ENCODE assay signal across 1 cellular context in the genomic region with DNA sequence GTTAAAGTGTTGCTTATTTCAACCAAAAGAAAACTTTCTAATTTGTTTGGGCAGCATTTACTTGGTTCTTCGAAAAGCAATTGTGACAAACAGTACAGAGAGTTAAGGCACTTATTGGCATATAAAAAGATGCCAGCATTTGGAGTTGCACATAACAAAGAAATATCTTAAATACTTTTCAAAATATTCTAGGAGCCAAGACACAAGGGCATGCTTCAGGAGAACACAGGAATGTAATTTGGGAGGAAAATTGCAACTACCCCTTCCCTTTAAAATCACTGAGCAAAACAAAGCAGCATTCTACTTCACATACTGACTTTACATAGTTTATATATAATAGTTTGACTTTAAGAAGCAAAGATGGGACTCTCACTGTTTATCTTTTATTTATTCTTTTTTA.
TF ChIP-seq lines count a peak whose summit lies in the region.

No MANE protein-coding gene starts in this region.

TF ChIP-seq in IMR-90, 13 proteins besides CTCF, POLR2A, EP300 and RAD21:
- TF ChIP-seq MAZ (IDR thresholded peaks at IDR 0.05; ENCODE audit: borderline replicate concordance, low read depth, low read length), result no peak
- no peak for TF ChIP-seq CHD1 (IDR thresholded peaks at IDR 0.05; ENCODE audit: low read depth, low read length)
- TF ChIP-seq CEBPB (IDR thresholded peaks at IDR 0.05; ENCODE audit: low read depth, low read length), result no peak
- no peak for TF ChIP-seq FOS (IDR thresholded peaks at IDR 0.05; ENCODE audit: low read depth, low read length)
TF ChIP-seq in IMR-90: peak in this region for 0.
